ENCODE assay signal across 22 cellular contexts in genomic region chr15:50075292-50075691, GRCh38. TPM values are rescaled to one million over a fixed set of nuclear protein-coding genes. Genes with fewer than 3 reads are reported as not detected.
"Had no signal": no experiment of that assay in that cellular context is flagged by ENCODE, and none has a peak within 500 bp of the region (broad histone marks: within the 10 kb centered on the region; RNA-seq: fewer than 3 reads in every experiment).

No MANE protein-coding gene starts in this region.

- H3K4me3 ChIP-seq: MG63 had no signal

- H3K27ac ChIP-seq: RWPE1 had no signal

- H3K9me3 ChIP-seq: MG63, SK-N-SH had no signal

- H3K4me2 ChIP-seq: SK-N-SH had no signal

- H3K9ac ChIP-seq: SK-N-SH had no signal

- H3K36me3 ChIP-seq: MG63 had no signal

- ATAC-seq: Panc1, PC-3 had no signal

- H3K27me3 ChIP-seq: MG63 had no signal

- DNase-seq: Karpas-422, KG1, MG63, NCI-H1092, NCI-H1105 treated with DMSO at 0.1 percent for 48 hours, NCI-H1417 treated with DMSO at 0.1 percent for 48 hours, NCI-H146, NCI-H1694 treated with DMSO at 0.1 percent for 48 hours, NCI-H1930, NCI-H2081, NCI-H2107, NCI-H2171, NCI-H226, NCI-H446, NCI-H510A, NCI-H69, NCI-H774, PC-3, SHP77, SK-N-SH had no signal

RNA-seq across cellular contexts. Expression of gene ATP8B4, which starts 43.7 kb away (rescaled TPM):
- total RNA-seq: PC-3 had no signal
